ENCODE assay signal across 17 cellular contexts in genomic region chr13:87331178-87331577, GRCh38.
DNase-seq lines count a peak whose midpoint lies in the region; ATAC-seq and TF ChIP-seq lines count a peak whose summit lies in the region.
"Had no signal": no experiment of that assay in that cellular context is flagged by ENCODE, and none has a peak within 500 bp of the region (broad histone marks: within the 10 kb centered on the region; RNA-seq: fewer than 3 reads in every experiment).

No MANE protein-coding gene starts in this region.

- no peak overlapping the region for H3K27ac ChIP-seq in Karpas-422 (ENCODE audit: low read length)
- H3K27ac ChIP-seq in heart right ventricle, result no peak overlapping the region
- no peak overlapping the region for H3K27ac ChIP-seq in prostate gland
- no peak overlapping the region for H3K27ac ChIP-seq in PC-3 (ENCODE audit: low read length)
- H3K27ac ChIP-seq: colonic mucosa had no signal

- no peak overlapping the region for H3K4me3 Mint-ChIP-seq in HFFc6
- H3K4me3 Mint-ChIP-seq: activated CD4-positive, alpha-beta memory T cell treated with anti-CD3 and anti-CD28 coated beads, Interleukin-2, amount 10 ng/mL, durations not matched to agents 7 days and 5 days; activated T-cell treated with anti-CD3 and anti-CD28 coated beads, Interleukin-2, amount 50 U/mL, for 72 hours; naive thymus-derived CD8-positive, alpha-beta T cell had no signal

- H2AFZ ChIP-seq in Karpas-422 (ENCODE audit: low read length) (peak overlapping the region; percentile 96), PC-3 (ENCODE audit: low read length) (no peak overlapping the region)

- H3K9me2 ChIP-seq in Karpas-422 (replicated peaks; ENCODE audit: insufficient read depth, low read length) (no peaks in the 10 kb centered on the region), PC-3 (replicated peaks; ENCODE audit: low read length) (no peaks in the 10 kb centered on the region)

- H4K20me1 ChIP-seq in Karpas-422 (ENCODE audit: insufficient read depth, low read depth, low read length) (no peaks in the 10 kb centered on the region), PC-3 (ENCODE audit: low read length) (no peaks in the 10 kb centered on the region)

- no peak overlapping the region for H3K4me2 ChIP-seq in Karpas-422 (ENCODE audit: low read depth, low read length, poor library complexity, severe bottlenecking)
- no peak overlapping the region for H3K4me2 ChIP-seq in PC-3 (ENCODE audit: low read length)

- peaks cover 34% of the 10 kb centered on the region for H3K9me3 Mint-ChIP-seq in HFFc6

- POLR2A ChIA-PET in PC-3 (lab: Charles Lee; ENCODE audit: unreplicated experiment), result no interaction called here

- H3K27me3 ChIP-seq in Karpas-422 (ENCODE audit: low read length) (no peaks in the 10 kb centered on the region), heart right ventricle (no peaks in the 10 kb centered on the region), prostate gland (replicated peaks; ENCODE audit: insufficient read depth) (no peaks in the 10 kb centered on the region), PC-3 (ENCODE audit: low read length) (no peaks in the 10 kb centered on the region)
- H3K27me3 ChIP-seq: colonic mucosa had no signal

- ATAC-seq in heart right ventricle (peak; percentile 64 to 96 (median 78)), PC-3 (no peak), HG02938 (IDR thresholded peaks at IDR 0.05; ENCODE audit: unreplicated experiment) (no peak), HG02763 (IDR thresholded peaks at IDR 0.05; ENCODE audit: unreplicated experiment) (no peak)
- ATAC-seq: activated T-cell treated with anti-CD3 and anti-CD28 coated beads, Interleukin-2, amount 50 U/mL, for 72 hours; naive thymus-derived CD8-positive, alpha-beta T cell had no signal

- H3K27me3 Mint-ChIP-seq in HFFc6 (ENCODE audit: insufficient read depth), result no peaks in the 10 kb centered on the region; the same call in 1 of the 2 replicates
- H3K27me3 Mint-ChIP-seq: activated CD4-positive, alpha-beta memory T cell treated with anti-CD3 and anti-CD28 coated beads, Interleukin-2, amount 10 ng/mL, durations not matched to agents 7 days and 5 days had no signal

- WGBS in heart right ventricle, 2 donors, result 30 to 44% methylated on average over 3 of the region's 3 CpGs
- 21% methylated on average over 3 of the region's 3 CpGs for WGBS in prostate gland

- TF ChIP-seq POLR2A in prostate gland (IDR thresholded peaks at IDR 0.05), result no peak

- no peaks in the 10 kb centered on the region for H3F3A ChIP-seq in PC-3 (ENCODE audit: low read length, unreplicated experiment)

- H3K9ac ChIP-seq in Karpas-422 (ENCODE audit: low read length) (no peak overlapping the region), PC-3 (ENCODE audit: low read length) (no peak overlapping the region)

- H3K9me3 ChIP-seq in Karpas-422 (ENCODE audit: low read length) (peaks cover 4% of the 10 kb centered on the region; the same call in 1 of the 2 replicates), heart right ventricle (peaks cover 0 to 22% (median 0%) of the 10 kb centered on the region in 11 donors), prostate gland (no peaks in the 10 kb centered on the region), PC-3 (ENCODE audit: low read length) (no peaks in the 10 kb centered on the region)
- H3K9me3 ChIP-seq: colonic mucosa had no signal

- no TSS peak for BruUV-seq in PC-3 (replicated peaks; lab: Mats Ljungman, UMichigan)

- no peaks in the 10 kb centered on the region for H3K4me1 Mint-ChIP-seq in HFFc6 (ENCODE audit: low read depth)
- H3K4me1 Mint-ChIP-seq: activated CD4-positive, alpha-beta memory T cell treated with anti-CD3 and anti-CD28 coated beads, Interleukin-2, amount 10 ng/mL, durations not matched to agents 7 days and 5 days; naive thymus-derived CD8-positive, alpha-beta T cell had no signal

- H3K4me3 ChIP-seq in Karpas-422 (ENCODE audit: low read length) (no peak overlapping the region), heart right ventricle (no peak overlapping the region), prostate gland (no peak overlapping the region), PC-3 (ENCODE audit: low read length) (no peak overlapping the region)
- H3K4me3 ChIP-seq: colonic mucosa had no signal

- no peak overlapping the region for H3K27ac Mint-ChIP-seq in HFFc6
- H3K27ac Mint-ChIP-seq: activated CD4-positive, alpha-beta memory T cell treated with anti-CD3 and anti-CD28 coated beads, Interleukin-2, amount 10 ng/mL, durations not matched to agents 7 days and 5 days; activated T-cell treated with anti-CD3 and anti-CD28 coated beads, Interleukin-2, amount 50 U/mL, for 72 hours; naive thymus-derived CD8-positive, alpha-beta T cell had no signal

- CTCF ChIA-PET in PC-3 (lab: Charles Lee), result no interaction called here

- no peaks in the 10 kb centered on the region for H3K36me3 Mint-ChIP-seq in HFFc6 (ENCODE audit: low read depth)
- H3K36me3 Mint-ChIP-seq: naive thymus-derived CD8-positive, alpha-beta T cell had no signal

- H3K4me1 ChIP-seq in Karpas-422 (ENCODE audit: low read length) (no peaks in the 10 kb centered on the region), heart right ventricle (no peaks in the 10 kb centered on the region), prostate gland (replicated peaks) (no peaks in the 10 kb centered on the region), PC-3 (ENCODE audit: insufficient read depth, low read length) (no peaks in the 10 kb centered on the region)
- H3K4me1 ChIP-seq: colonic mucosa had no signal

- TF ChIP-seq CTCF in heart right ventricle (IDR thresholded peaks at IDR 0.05), result no peak
- TF ChIP-seq CTCF in prostate gland (IDR thresholded peaks at IDR 0.05), result no peak
- TF ChIP-seq CTCF in PC-3 (conservative IDR thresholded peaks at IDR 0.05; ENCODE audit: low read depth, low read length), result no peak
- TF ChIP-seq CTCF in HFFc6 (IDR thresholded peaks at IDR 0.05), result no peak

- H3K79me2 ChIP-seq in Karpas-422 (ENCODE audit: low read length) (no peaks in the 10 kb centered on the region), PC-3 (ENCODE audit: low read length) (no peaks in the 10 kb centered on the region)

- DNase-seq in Karpas-422 (no peak), astrocyte of the hippocampus (ENCODE audit: low read depth, low spot score) (peak; percentile 52), heart right ventricle (peak; percentile 17 to 34), prostate gland (ENCODE audit: low spot score) (peak; percentile 73), PC-3 (no peak), HFFc6 (no peak)
- DNase-seq: activated CD4-positive, alpha-beta memory T cell treated with anti-CD3 and anti-CD28 coated beads, Interleukin-2, amount 10 ng/mL, durations not matched to agents 7 days and 5 days; activated T-cell treated with anti-CD3 and anti-CD28 coated beads, Interleukin-2, amount 50 U/mL, for 72 hours; colonic mucosa; DMS 273 treated with DMSO at 0.1 percent for 48 hours; erythroblast; naive thymus-derived CD8-positive, alpha-beta T cell; NCI-H187; NCI-H524; OCI-M1 had no signal

- H3K36me3 ChIP-seq in Karpas-422 (ENCODE audit: insufficient read depth, low read length), result no peaks in the 10 kb centered on the region
- H3K36me3 ChIP-seq in heart right ventricle, result no peaks in the 10 kb centered on the region
- H3K36me3 ChIP-seq in prostate gland, result no peaks in the 10 kb centered on the region
- H3K36me3 ChIP-seq in PC-3 (ENCODE audit: low read depth, low read length), result no peaks in the 10 kb centered on the region
- H3K36me3 ChIP-seq: colonic mucosa had no signal

- intact Hi-C loops in heart right ventricle (cut with DNase I) (no loop called here), prostate gland (cut with DNase I) (no loop called here), PC-3 (cut with micrococcal nuclease) (no loop called here)

Comparison
In these comparisons a context has a peak if more than half of its experiments do, and no peak if none do; other contexts are left out.
1. DNase-seq: peak in astrocyte of the hippocampus (single experiment), heart right ventricle (2 of 2) and prostate gland (single experiment); none in Karpas-422 (single experiment), PC-3 (single experiment) and HFFc6 (single experiment).
2. ATAC-seq: peak in heart right ventricle (8 of 8); none in PC-3 (single experiment), HG02938 (single experiment) and HG02763 (single experiment).